In the genomic region with DNA sequence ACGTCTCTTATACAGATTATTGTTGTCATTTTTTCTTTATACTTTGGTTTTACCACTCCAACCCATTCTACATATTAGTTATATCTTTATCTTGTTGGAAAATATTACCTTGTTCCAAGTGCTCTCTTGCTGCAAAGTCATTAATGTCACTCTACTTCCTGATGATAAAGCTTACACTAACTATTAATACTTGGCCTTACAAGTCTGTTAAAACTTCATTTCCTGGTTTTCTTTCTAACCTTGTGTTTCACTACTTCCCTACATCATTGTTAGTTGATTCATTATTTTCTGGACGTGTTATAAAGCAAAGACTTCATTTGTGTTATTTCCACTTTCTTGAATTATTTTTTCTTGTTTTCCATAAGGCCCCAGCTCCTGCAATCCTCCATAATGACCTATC, we compare ENCODE assay signal across 26 cellular contexts.
DNase-seq lines count a peak whose midpoint lies in the region; ATAC-seq, FAIRE-seq and TF ChIP-seq lines count a peak whose summit lies in the region.
"Had no signal": no experiment of that assay in that cellular context is flagged by ENCODE, and none has a peak within 500 bp of the region (broad histone marks: within the 10 kb centered on the region; RNA-seq: fewer than 3 reads in every experiment).

No MANE protein-coding gene starts in this region.

- peak overlapping the region in 2 of 4 donors; percentile 8 to 20 for H3K27ac ChIP-seq in body of pancreas
- H3K27ac ChIP-seq in endothelial cell of umbilical vein (ENCODE audit: insufficient read depth, low read depth, low read length), result peak overlapping the region; percentile 17
- H3K27ac ChIP-seq: 22Rv1, BLaER1, C4-2B, GM23248 had no signal

- H3K79me2 ChIP-seq in endothelial cell of umbilical vein (ENCODE audit: control insufficient read depth, insufficient read depth, low read length), result no peaks in the 10 kb centered on the region

- no peaks in the 10 kb centered on the region for H3K4me1 Mint-ChIP-seq in stimulated activated naive CD8-positive, alpha-beta T cell treated with anti-CD3 and anti-CD28 coated beads, Interleukin-15, amount 100 ng/mL, for 72 hours
- H3K4me1 Mint-ChIP-seq: B cell; CD4-positive, CD25-positive, alpha-beta regulatory T cell had no signal

- peak overlapping the region; percentile 53 for H2AFZ ChIP-seq in endothelial cell of umbilical vein (ENCODE audit: low read depth, low read length)
- H2AFZ ChIP-seq: GM23248 had no signal

- H3K9ac ChIP-seq in endothelial cell of umbilical vein (replicated peaks; ENCODE audit: extremely low read depth, insufficient read depth, low read length), result no peak overlapping the region
- H3K9ac ChIP-seq: BLaER1, GM23248 had no signal

- H3K9me3 Mint-ChIP-seq in stimulated activated naive CD8-positive, alpha-beta T cell treated with anti-CD3 and anti-CD28 coated beads, Interleukin-15, amount 100 ng/mL, for 72 hours, result no peaks in the 10 kb centered on the region

- POLR2A ChIA-PET in endothelial cell of umbilical vein (lab: Charles Lee), result no interaction called here

- DNase-seq in D721Med (ENCODE audit: insufficient read length, low spot score) (no peak), body of pancreas (no peak), endothelial cell of umbilical vein (ENCODE audit: low read depth, low spot score) (peak; percentile 71), pulmonary artery endothelial cell (ENCODE audit: low read depth, low spot score) (peak; percentile 11), SW480 (ENCODE audit: low spot score) (no peak)
- DNase-seq in stimulated activated naive CD8-positive, alpha-beta T cell treated with anti-CD3 and anti-CD28 coated beads, Interleukin-15, amount 100 ng/mL, for 72 hours, result no peak
- no peak for DNase-seq in activated CD4-positive, CD25-positive, alpha-beta regulatory T cell (lab: John Stamatoyannopoulos, UW)
- DNase-seq: Caco-2; CD4-positive, CD25-positive, alpha-beta regulatory T cell; CD8-positive, alpha-beta T cell; DMS 273 treated with DMSO at 0.1 percent for 48 hours; DMS79; EL; GDM1; GM23248; H7; HCEC 1CT had no signal

- dilution Hi-C loops in endothelial cell of umbilical vein (cut with MboI; ENCODE audit: extremely low pct_ligation_motif_present, low sequenced_read_pairs), result no loop called here

- no peak overlapping the region for H3K27ac Mint-ChIP-seq in stimulated activated naive CD8-positive, alpha-beta T cell treated with anti-CD3 and anti-CD28 coated beads, Interleukin-15, amount 100 ng/mL, for 72 hours
- H3K27ac Mint-ChIP-seq: B cell; CD4-positive, CD25-positive, alpha-beta regulatory T cell; CD8-positive, alpha-beta T cell had no signal

- 11 to 17% methylated on average over 2 of the region's 2 CpGs for WGBS in body of pancreas, 2 donors

- H3K4me1 ChIP-seq in body of pancreas (no peaks in the 10 kb centered on the region), endothelial cell of umbilical vein (ENCODE audit: control insufficient read depth, extremely low read depth, insufficient read depth, low read length) (peaks cover 12% of the 10 kb centered on the region)
- H3K4me1 ChIP-seq: BLaER1, Caco-2 had no signal

- no peak overlapping the region for H3K4me3 Mint-ChIP-seq in stimulated activated naive CD8-positive, alpha-beta T cell treated with anti-CD3 and anti-CD28 coated beads, Interleukin-15, amount 100 ng/mL, for 72 hours
- H3K4me3 Mint-ChIP-seq: B cell; CD4-positive, CD25-positive, alpha-beta regulatory T cell; CD8-positive, alpha-beta T cell had no signal

- TF ChIP-seq CTCF in D721Med (IDR thresholded peaks at IDR 0.05; ENCODE audit: insufficient read depth, missing control alignments) (no peak), body of pancreas (IDR thresholded peaks at IDR 0.05) (no peak), endothelial cell of umbilical vein (IDR thresholded peaks at IDR 0.05; ENCODE audit: extremely low read depth in 1 of 2, insufficient read depth in 1 of 2, low read depth in 1 of 2, low read length in 2 of 2) (no peak)

- no peaks in the 10 kb centered on the region for H3K9me3 ChIP-seq in body of pancreas
- no peaks in the 10 kb centered on the region for H3K9me3 ChIP-seq in endothelial cell of umbilical vein (replicated peaks; ENCODE audit: control insufficient read depth, insufficient read depth, low read length)
- H3K9me3 ChIP-seq: BLaER1, Caco-2 had no signal

- CTCF ChIA-PET in endothelial cell of umbilical vein (lab: Charles Lee), result interaction anchor here (0.9 kb wide), 1 partner anchor 142 kb away, joined by 3 read pairs; no protein-coding TSS in a partner anchor

- BruUV-seq in endothelial cell of umbilical vein (replicated peaks; lab: Mats Ljungman, UMichigan), result no TSS peak

- H3K27me3 ChIP-seq in body of pancreas, result no peaks in the 10 kb centered on the region
- no peaks in the 10 kb centered on the region for H3K27me3 ChIP-seq in endothelial cell of umbilical vein (ENCODE audit: control insufficient read depth in 2 of 2, insufficient read depth in 2 of 2, low read length in 2 of 2)
- H3K27me3 ChIP-seq: BLaER1 had no signal

- intact Hi-C loops in body of pancreas (cut with DNase I) (no loop called here), endothelial cell of umbilical vein (cut with micrococcal nuclease) (no loop called here)

- no peaks in the 10 kb centered on the region for H3K36me3 ChIP-seq in body of pancreas (replicated peaks in 1 of 2; ENCODE audit: insufficient read depth in 1 of 2, low read depth in 2 of 2)
- H3K36me3 ChIP-seq in endothelial cell of umbilical vein (ENCODE audit: control insufficient read depth in 2 of 2, extremely low read depth in 1 of 2, insufficient read depth in 2 of 2, low read length in 2 of 2), result no peaks in the 10 kb centered on the region
- H3K36me3 ChIP-seq: BLaER1 had no signal

- H4K20me1 ChIP-seq in endothelial cell of umbilical vein (replicated peaks; ENCODE audit: control insufficient read depth, extremely low read depth, insufficient read depth, low read length), result no peaks in the 10 kb centered on the region
- H4K20me1 ChIP-seq: BLaER1 had no signal

- no peak for TF ChIP-seq POLR2A in body of pancreas (IDR thresholded peaks at IDR 0.05)
- no peak for TF ChIP-seq POLR2A in endothelial cell of umbilical vein (IDR thresholded peaks at IDR 0.05; ENCODE audit: low read depth, low read length)

- FAIRE-seq in D721Med (lab: Jason Lieb, UNC) (peak; percentile 99), endothelial cell of umbilical vein (lab: Jason Lieb, UNC) (peak; percentile 78)
- FAIRE-seq: A204.1, GM12878, GM19239, H1 had no signal

- peak overlapping the region; percentile 76 for H3K4me2 ChIP-seq in endothelial cell of umbilical vein (ENCODE audit: insufficient read depth, low read length)
- H3K4me2 ChIP-seq: BLaER1 had no signal

- no peaks in the 10 kb centered on the region for H3K27me3 Mint-ChIP-seq in stimulated activated naive CD8-positive, alpha-beta T cell treated with anti-CD3 and anti-CD28 coated beads, Interleukin-15, amount 100 ng/mL, for 72 hours
- H3K27me3 Mint-ChIP-seq: B cell; CD4-positive, CD25-positive, alpha-beta regulatory T cell had no signal

- H3K4me3 ChIP-seq in body of pancreas (no peak overlapping the region), endothelial cell of umbilical vein (replicated peaks in 1 of 3; ENCODE audit: insufficient read depth in 1 of 3, low read depth in 1 of 3, low read length in 3 of 3) (no peak overlapping the region)
- H3K4me3 ChIP-seq: BLaER1, GM12878, GM23248 had no signal

- H3K9me1 ChIP-seq in endothelial cell of umbilical vein (replicated peaks; ENCODE audit: control insufficient read depth, extremely low read depth, insufficient read depth, low read length), result no peaks in the 10 kb centered on the region

- ATAC-seq in body of pancreas, result peak; percentile 42
- ATAC-seq in stimulated activated naive CD8-positive, alpha-beta T cell treated with anti-CD3 and anti-CD28 coated beads, Interleukin-15, amount 100 ng/mL, for 72 hours, result no peak
- ATAC-seq in HG03520 (IDR thresholded peaks at IDR 0.05; ENCODE audit: unreplicated experiment), result no peak
- ATAC-seq: CD8-positive, alpha-beta T cell; GM12878 had no signal

TF ChIP-seq in endothelial cell of umbilical vein, 7 proteins besides CTCF, POLR2A, EP300 and RAD21:
- TF ChIP-seq, protein P1, sequence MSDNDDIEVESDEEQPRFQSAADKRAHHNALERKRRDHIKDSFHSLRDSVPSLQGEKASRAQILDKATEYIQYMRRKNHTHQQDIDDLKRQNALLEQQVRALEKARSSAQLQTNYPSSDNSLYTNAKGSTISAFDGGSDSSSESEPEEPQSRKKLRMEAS (IDR thresholded peaks at IDR 0.05; ENCODE audit: insufficient read depth, insufficient read length), result no peak
- no peak for TF ChIP-seq EZH2 (IDR thresholded peaks at IDR 0.05; ENCODE audit: borderline replicate concordance, low read depth, low read length, severe bottlenecking)
- no peak for TF ChIP-seq POLR2AphosphoS5 (IDR thresholded peaks at IDR 0.05; ENCODE audit: insufficient read depth, low read depth, low read length)
TF ChIP-seq in endothelial cell of umbilical vein: peak in this region for 0.

Comparison
In these comparisons a context has a peak if more than half of its experiments do, and no peak if none do; other contexts are left out.
1. DNase-seq: peak in endothelial cell of umbilical vein (single experiment) and pulmonary artery endothelial cell (single experiment); none in D721Med (single experiment), body of pancreas (0 of 4), stimulated activated naive CD8-positive, alpha-beta T cell treated with anti-CD3 and anti-CD28 coated beads, Interleukin-15, amount 100 ng/mL, for 72 hours (0 of 2), SW480 (single experiment) and activated CD4-positive, CD25-positive, alpha-beta regulatory T cell (0 of 4).